Comparison of ENCODE assay signal across 9 cellular contexts in genomic region chr3:169945313-169945712, GRCh38. TPM values are rescaled to one million over a fixed set of nuclear protein-coding genes. Genes with fewer than 3 reads are reported as not detected.
DNase-seq lines count a peak whose midpoint lies in the region; ATAC-seq and TF ChIP-seq lines count a peak whose summit lies in the region.
"Had no signal": no experiment of that assay in that cellular context is flagged by ENCODE, and none has a peak within 500 bp of the region (broad histone marks: within the 10 kb centered on the region; RNA-seq: fewer than 3 reads in every experiment).

No MANE protein-coding gene starts in this region.

- H3K9ac ChIP-seq in OCI-LY3 (ENCODE audit: low read length) = no peak overlapping the region

- TF ChIP-seq CTCF in OCI-LY3 (IDR thresholded peaks at IDR 0.05; ENCODE audit: low read depth, low read length) = no peak
- no peak for TF ChIP-seq CTCF in esophagus squamous epithelium (IDR thresholded peaks at IDR 0.05)
- no peak for TF ChIP-seq CTCF in thyroid gland (IDR thresholded peaks at IDR 0.05)

- intact Hi-C loops in esophagus squamous epithelium (cut with DNase I) (no loop called here), thyroid gland (cut with DNase I) (no loop called here)

- H3K4me1 ChIP-seq in OCI-LY3 (ENCODE audit: low read length) = peaks cover 49% of the 10 kb centered on the region
- no peaks in the 10 kb centered on the region for H3K4me1 ChIP-seq in esophagus squamous epithelium
- peaks cover 50 to 73% of the 10 kb centered on the region in 2 donors for H3K4me1 ChIP-seq in thyroid gland

- DNase-seq in DMS53 (lab: John Stamatoyannopoulos, UW) (peak; percentile 37), DMS53 treated with DMSO at 0.1 percent for 48 hours (lab: John Stamatoyannopoulos, UW; ENCODE audit: unreplicated experiment) (no peak), esophagus squamous epithelium (lab: John Stamatoyannopoulos, UW) (peak; percentile 4), thyroid gland (peak; percentile 81 to 83), NCI-H82 treated with DMSO at 0.1 percent for 48 hours (lab: John Stamatoyannopoulos, UW; ENCODE audit: unreplicated experiment) (no peak)
- DNase-seq in activated effector memory CD4-positive, alpha-beta T cell treated with Interleukin-2 at 50 U/mL for 16 hours = no peak

- H2AFZ ChIP-seq in OCI-LY3 (ENCODE audit: low read depth, low read length) = no peak overlapping the region

- TF ChIP-seq POLR2A in esophagus squamous epithelium (IDR thresholded peaks at IDR 0.05) = no peak
- TF ChIP-seq POLR2A in thyroid gland (IDR thresholded peaks at IDR 0.05) = no peak

- H3K4me3 ChIP-seq in OCI-LY3 (ENCODE audit: low read length) (peak overlapping the region; percentile 35), esophagus squamous epithelium (no peak overlapping the region), thyroid gland (replicated peaks in 1 of 3) (no peak overlapping the region)

- no peaks in the 10 kb centered on the region for H3K79me2 ChIP-seq in OCI-LY3 (ENCODE audit: low read length)

- H3K27ac ChIP-seq in OCI-LY3 (ENCODE audit: low read length) (peak overlapping the region; percentile 47), esophagus squamous epithelium (no peak overlapping the region), thyroid gland (peak overlapping the region; percentile 74 to 80 (median 76))
- H3K27ac ChIP-seq: 22Rv1 had no signal

- whole genome bisulfite sequencing in esophagus squamous epithelium, 2 donors = 53 to 61% methylated on average over 7 of the region's 7 CpGs
- WGBS in thyroid gland, 2 donors = 10 to 20% methylated on average over 7 of the region's 7 CpGs

- no peaks in the 10 kb centered on the region for H4K20me1 ChIP-seq in OCI-LY3 (ENCODE audit: insufficient read depth, low read length)

- H3K9me3 ChIP-seq in OCI-LY3 (ENCODE audit: insufficient read depth, low read length) (peaks cover 7% of the 10 kb centered on the region; the same call in 1 of the 2 replicates), esophagus squamous epithelium (no peaks in the 10 kb centered on the region), thyroid gland (no peaks in the 10 kb centered on the region)

- no peaks in the 10 kb centered on the region for H3K36me3 ChIP-seq in OCI-LY3 (replicated peaks; ENCODE audit: low read depth, low read length)
- no peaks in the 10 kb centered on the region for H3K36me3 ChIP-seq in esophagus squamous epithelium
- H3K36me3 ChIP-seq in thyroid gland = no peaks in the 10 kb centered on the region

- peaks cover 60% of the 10 kb centered on the region for H3K27me3 ChIP-seq in OCI-LY3 (ENCODE audit: low read depth, low read length)
- H3K27me3 ChIP-seq in esophagus squamous epithelium = peaks cover 0 to 7% (median 0%) of the 10 kb centered on the region in 4 donors
- no peaks in the 10 kb centered on the region for H3K27me3 ChIP-seq in thyroid gland

- ATAC-seq in HG02763 (IDR thresholded peaks at IDR 0.05; ENCODE audit: unreplicated experiment) = peak; percentile 70

- H3K4me2 ChIP-seq in OCI-LY3 (ENCODE audit: low read length) = peak overlapping the region; percentile 60

RNA-seq across cellular contexts. Expression of gene SEC62, which starts 21.3 kb away (rescaled TPM):
- total RNA-seq in esophagus squamous epithelium = 10 to 100 TPM; 15.0 to 49.8 (median 23.6) TPM
- 100 to 1,000 TPM in 2 of 4 donors, 10 to 100 TPM in 2; 90.9 to 124 (median 104) TPM for total RNA-seq in thyroid gland

RNA-seq across cellular contexts. Expression of gene SAMD7, which starts 33.9 kb away (rescaled TPM):
- total RNA-seq in esophagus squamous epithelium (not detected), thyroid gland (not detected)

Comparison
In these comparisons a context has a peak if more than half of its experiments do, and no peak if none do; other contexts are left out.
1. DNase-seq: peak in DMS53 (single experiment), esophagus squamous epithelium (single experiment) and thyroid gland (2 of 2); none in DMS53 treated with DMSO at 0.1 percent for 48 hours (single experiment), activated effector memory CD4-positive, alpha-beta T cell treated with Interleukin-2 at 50 U/mL for 16 hours (single experiment) and NCI-H82 treated with DMSO at 0.1 percent for 48 hours (single experiment).
2. H3K27ac ChIP-seq: peak in OCI-LY3 (single experiment) and thyroid gland (3 of 3); none in esophagus squamous epithelium (0 of 4).